In the genomic region with DNA sequence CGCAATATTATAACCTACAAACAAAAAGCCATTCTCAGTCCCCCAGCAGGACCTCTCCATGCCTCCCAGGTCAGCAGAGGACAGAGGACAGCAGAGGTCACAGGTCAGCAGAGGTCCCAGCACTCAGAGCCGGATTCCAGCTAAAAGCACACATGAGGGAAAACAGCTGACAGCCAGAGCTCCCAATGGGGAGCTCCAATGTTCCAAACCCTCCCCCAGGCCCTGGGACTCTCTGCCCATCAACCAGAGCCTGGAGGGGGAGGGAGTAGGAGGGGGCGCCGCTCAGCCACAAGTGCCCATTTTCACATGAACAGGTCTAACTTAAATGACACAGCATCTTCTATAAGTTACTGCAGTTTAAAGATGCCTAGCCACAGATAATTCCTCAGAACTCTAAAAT, we compare ENCODE assay signal across 15 cellular contexts.
DNase-seq lines count a peak whose midpoint lies in the region; ATAC-seq and TF ChIP-seq lines count a peak whose summit lies in the region.
"Had no signal": no experiment of that assay in that cellular context is flagged by ENCODE, and none has a peak within 500 bp of the region (broad histone marks: within the 10 kb centered on the region; RNA-seq: fewer than 3 reads in every experiment).

No MANE protein-coding gene starts in this region.

- no peak overlapping the region for H4K12ac ChIP-seq in trophoblast cell (ENCODE audit: low read depth, low read length)

- H3K36me3 ChIP-seq in trophoblast cell (ENCODE audit: control insufficient read depth in 1 of 2, insufficient read depth in 2 of 2, low read length in 2 of 2): peaks cover 6 to 8% of the 10 kb centered on the region in 2 experiments
- H3K36me3 ChIP-seq in uterus: no peaks in the 10 kb centered on the region

- H3K4me1 ChIP-seq in trophoblast cell (ENCODE audit: control insufficient read depth in 1 of 2, insufficient read depth in 2 of 2, low read length in 2 of 2) (peaks cover 19 to 36% of the 10 kb centered on the region in 2 experiments), uterus (peaks cover 19 to 25% of the 10 kb centered on the region in 2 donors)

- H3K27ac ChIP-seq in trophoblast cell (ENCODE audit: low read depth, low read length) (no peak overlapping the region), uterus (no peak overlapping the region), caudate nucleus (ENCODE audit: low read depth, low read length) (no peak overlapping the region)
- H3K27ac ChIP-seq: HL-60 had no signal

- H3K23ac ChIP-seq in trophoblast cell (ENCODE audit: low read length): no peak overlapping the region

- no peak overlapping the region for H4K8ac ChIP-seq in trophoblast cell (ENCODE audit: low read depth, low read length)

- H3K27me3 ChIP-seq in trophoblast cell (ENCODE audit: insufficient read depth, low read length) (no peaks in the 10 kb centered on the region), uterus (no peaks in the 10 kb centered on the region)

- no peak overlapping the region for H3K18ac ChIP-seq in trophoblast cell (ENCODE audit: low read length)

- H3K36me3 Mint-ChIP-seq in activated T-cell treated with anti-CD3 and anti-CD28 coated beads, Interleukin-2, amount 50 U/mL, for 72 hours (ENCODE audit: insufficient read depth in 2 of 2): peaks cover 2 to 16% of the 10 kb centered on the region in 2 donors
- H3K36me3 Mint-ChIP-seq in T-cell (peaks cover 12% of the 10 kb centered on the region), glutamatergic neuron (ENCODE audit: unreplicated experiment) (no peaks in the 10 kb centered on the region)

- no peak overlapping the region for H3K4me3 Mint-ChIP-seq in activated T-cell treated with anti-CD3 and anti-CD28 coated beads, Interleukin-2, amount 50 U/mL, for 72 hours
- peak overlapping the region in 1 of 3 donors; percentile 60 for H3K4me3 Mint-ChIP-seq in T-cell
- H3K4me3 Mint-ChIP-seq in glutamatergic neuron (ENCODE audit: unreplicated experiment): peak overlapping the region; percentile 79

- no peak overlapping the region for H3K4me3 ChIP-seq in trophoblast cell (ENCODE audit: low read depth, low read length)
- no peak overlapping the region for H3K4me3 ChIP-seq in uterus
- H3K4me3 ChIP-seq: mucosa of descending colon had no signal

- ATAC-seq in activated T-cell treated with anti-CD3 and anti-CD28 coated beads, Interleukin-2, amount 50 U/mL, for 72 hours (replicated peaks in 1 of 2): no peak
- no peak for ATAC-seq in T-cell (replicated peaks in 1 of 4)
- no peak for ATAC-seq in HG03175 (IDR thresholded peaks at IDR 0.05; ENCODE audit: unreplicated experiment)
- ATAC-seq: mucosa of descending colon had no signal

- H2BK12ac ChIP-seq in trophoblast cell (ENCODE audit: low read length): no peak overlapping the region

- CTCF ChIA-PET in T-cell (lab: Charles Lee): interaction anchor here in 1 of 2 donors (0.6 kb wide), 1 partner anchor 33 kb away, joined by 4 read pairs; no protein-coding TSS in a partner anchor

- H3K27ac Mint-ChIP-seq in activated T-cell treated with anti-CD3 and anti-CD28 coated beads, Interleukin-2, amount 50 U/mL, for 72 hours: peak overlapping the region; percentile 71
- peak overlapping the region; percentile 36 to 83 for H3K27ac Mint-ChIP-seq in T-cell
- H3K27ac Mint-ChIP-seq in glutamatergic neuron (ENCODE audit: unreplicated experiment): peak overlapping the region; percentile 79

- DNase-seq in activated T-cell treated with anti-CD3 and anti-CD28 coated beads, Interleukin-2, amount 50 U/mL, for 72 hours: no peak
- no peak for DNase-seq in activated T-cell treated with anti-CD3 and anti-CD28 coated beads, Interleukin-2, amount 50 U/mL, for 1 hour
- no peak for DNase-seq in T-cell
- DNase-seq in glutamatergic neuron: peak; percentile 77
- DNase-seq in trophoblast cell: no peak
- no peak for DNase-seq in uterus
- no peak for DNase-seq in caudate nucleus (lab: John Stamatoyannopoulos, UW)
- DNase-seq: activated CD4-positive, alpha-beta T cell treated with anti-CD3 and anti-CD28 coated beads, Interleukin-2, amount 50 U/mL, for 1 hour; activated naive CD4-positive, alpha-beta T cell treated with anti-CD3 and anti-CD28 coated beads, Interleukin-2, amount 50 U/mL, for 16 hours; NCI-H2081 treated with DMSO at 0.1 percent for 48 hours; stimulated activated CD4-positive, alpha-beta T cell treated with anti-CD3 and anti-CD28 coated beads, Interleukin-4, amount 100 ng/mL, for 24 hours; stimulated activated naive CD4-positive, alpha-beta T cell treated with Interleukin-2 at 50 U/mL for 16 hours had no signal

- no peak overlapping the region for H2BK5ac ChIP-seq in trophoblast cell (ENCODE audit: low read depth, low read length, poor library complexity)

- H4K91ac ChIP-seq in trophoblast cell (ENCODE audit: low read depth, low read length): no peak overlapping the region

- H3K9ac ChIP-seq in trophoblast cell (ENCODE audit: low read length): no peak overlapping the region

- no peaks in the 10 kb centered on the region for H3K9me3 ChIP-seq in trophoblast cell (ENCODE audit: insufficient read depth, low read depth, low read length)
- no peaks in the 10 kb centered on the region for H3K9me3 ChIP-seq in uterus
- H3K9me3 ChIP-seq: mucosa of descending colon had no signal

- no peak overlapping the region for H3K14ac ChIP-seq in trophoblast cell (ENCODE audit: low read length)

- no peaks in the 10 kb centered on the region for H3K9me3 Mint-ChIP-seq in activated T-cell treated with anti-CD3 and anti-CD28 coated beads, Interleukin-2, amount 50 U/mL, for 72 hours
- no peaks in the 10 kb centered on the region for H3K9me3 Mint-ChIP-seq in T-cell
- peaks cover 33% of the 10 kb centered on the region for H3K9me3 Mint-ChIP-seq in glutamatergic neuron (ENCODE audit: unreplicated experiment)

- no peak for TF ChIP-seq POLR2A in uterus (IDR thresholded peaks at IDR 0.05)

- POLR2A ChIA-PET in T-cell (lab: Charles Lee): no interaction called here

- H3K79me1 ChIP-seq in trophoblast cell (ENCODE audit: low read length): no peaks in the 10 kb centered on the region

- H2AK5ac ChIP-seq in trophoblast cell (ENCODE audit: low read length): no peak overlapping the region

- intact Hi-C loops in uterus (cut with DNase I; ENCODE audit: low total_unique reads): no loop called here

- no peaks in the 10 kb centered on the region for H3K27me3 Mint-ChIP-seq in activated T-cell treated with anti-CD3 and anti-CD28 coated beads, Interleukin-2, amount 50 U/mL, for 72 hours (ENCODE audit: low read depth)
- H3K27me3 Mint-ChIP-seq in T-cell: no peaks in the 10 kb centered on the region
- peaks cover 20% of the 10 kb centered on the region for H3K27me3 Mint-ChIP-seq in glutamatergic neuron (ENCODE audit: unreplicated experiment)

- H3K4me1 Mint-ChIP-seq in activated T-cell treated with anti-CD3 and anti-CD28 coated beads, Interleukin-2, amount 50 U/mL, for 72 hours (ENCODE audit: low read depth): peaks cover 88% of the 10 kb centered on the region
- H3K4me1 Mint-ChIP-seq in T-cell: peaks cover 83 to 88% (median 84%) of the 10 kb centered on the region in 3 donors
- peaks cover 66% of the 10 kb centered on the region for H3K4me1 Mint-ChIP-seq in glutamatergic neuron (ENCODE audit: low read depth, unreplicated experiment)

- H3K79me2 ChIP-seq in trophoblast cell (ENCODE audit: control insufficient read depth, insufficient read depth, low read length, poor library complexity): peaks cover 36% of the 10 kb centered on the region

- no peak overlapping the region for H2BK120ac ChIP-seq in trophoblast cell (ENCODE audit: insufficient read depth, low read length, poor library complexity)

- H3K4me2 ChIP-seq in trophoblast cell (ENCODE audit: low read length): no peak overlapping the region

- no CpG with 5 or more reads among the region's 4 CpGs for WGBS in trophoblast cell (ENCODE audit: extremely low coverage, insufficient coverage, insufficient read length)

- TF ChIP-seq CTCF in glutamatergic neuron (IDR thresholded peaks at IDR 0.05; ENCODE audit: partially characterized antibody, unreplicated experiment) (no peak), uterus (IDR thresholded peaks at IDR 0.05) (no peak)

- H3K4ac ChIP-seq in trophoblast cell (ENCODE audit: low read depth, low read length): peak overlapping the region; percentile 9

- no peak overlapping the region for H2AFZ ChIP-seq in trophoblast cell (ENCODE audit: insufficient read depth, low read length, poor library complexity)
